Comparison of ENCODE assay signal across 18 cellular contexts in genomic region chr18:13386891-13387801, GRCh38.
DNase-seq lines count a peak whose midpoint lies in the region; ATAC-seq and TF ChIP-seq lines count a peak whose summit lies in the region.
"Had no signal": no experiment of that assay in that cellular context is flagged by ENCODE, and none has a peak within 500 bp of the region (broad histone marks: within the 10 kb centered on the region; RNA-seq: fewer than 3 reads in every experiment).

No MANE protein-coding gene starts in this region.

- no peaks in the 10 kb centered on the region for H3K9me3 ChIP-seq in neuronal stem cell (replicated peaks in 1 of 2; ENCODE audit: control insufficient read depth in 2 of 2, insufficient read depth in 1 of 2, low read depth in 1 of 2, low read length in 2 of 2)
- no peaks in the 10 kb centered on the region for H3K9me3 ChIP-seq in upper lobe of left lung
- H3K9me3 ChIP-seq in SJCRH30 (replicated peaks): no peaks in the 10 kb centered on the region
- H3K9me3 ChIP-seq: A549, Peyer's patch had no signal

- WGBS in neuronal stem cell (ENCODE audit: extremely low coverage in 2 of 2, insufficient read length in 2 of 2, insufficient replicate concordance in 1 of 2), 2 donors: no CpG with 5 or more reads among the region's 40 CpGs
- WGBS in upper lobe of left lung, 2 donors: 94 to 98% methylated on average over 13 to 38 of the region's 40 CpGs

- no peak overlapping the region for H2BK5ac ChIP-seq in neuronal stem cell (ENCODE audit: low read length)

- H4K8ac ChIP-seq in neuronal stem cell (ENCODE audit: low read depth, low read length): no peak overlapping the region

- H3K14ac ChIP-seq in neuronal stem cell (ENCODE audit: low read length): no peak overlapping the region

- H2AFZ ChIP-seq in neuronal stem cell (ENCODE audit: low read length): no peak overlapping the region

- H4K91ac ChIP-seq in neuronal stem cell (ENCODE audit: low read depth, low read length, poor library complexity): no peak overlapping the region

- peak overlapping the region; percentile 23 for H2AK5ac ChIP-seq in neuronal stem cell (ENCODE audit: low read depth, low read length)

- H3K4me2 ChIP-seq in neuronal stem cell (ENCODE audit: insufficient read depth, low read length, poor library complexity, severe bottlenecking): no peak overlapping the region
- H3K4me2 ChIP-seq: A549 had no signal

- H2BK15ac ChIP-seq in neuronal stem cell (ENCODE audit: low read length): no peak overlapping the region

- H3K27ac ChIP-seq in coronary artery: peak overlapping the region in 1 of 2 donors; percentile 73
- no peak overlapping the region for H3K27ac ChIP-seq in neuronal stem cell (replicated peaks; ENCODE audit: low read length)
- H3K27ac ChIP-seq in upper lobe of left lung: no peak overlapping the region
- no peak overlapping the region for H3K27ac ChIP-seq in SJCRH30
- H3K27ac ChIP-seq: A549, GM23248, Peyer's patch had no signal

- H3K79me1 ChIP-seq in neuronal stem cell (ENCODE audit: low read depth, low read length): no peaks in the 10 kb centered on the region

- peaks cover 4 to 7% of the 10 kb centered on the region in 2 donors for H3K4me1 ChIP-seq in neuronal stem cell (ENCODE audit: control insufficient read depth in 2 of 2, insufficient read depth in 1 of 2, low read depth in 1 of 2, low read length in 2 of 2)
- peaks cover 10 to 14% (median 13%) of the 10 kb centered on the region in 4 donors for H3K4me1 ChIP-seq in upper lobe of left lung
- H3K4me1 ChIP-seq in SJCRH30: no peaks in the 10 kb centered on the region
- H3K4me1 ChIP-seq: A549 had no signal

- DNase-seq in Right ventricle myocardium inferior (ENCODE audit: missing footprints): peak; percentile 39
- no peak for DNase-seq in left ventricle myocardium superior
- DNase-seq in coronary artery (ENCODE audit: low spot score): peak; percentile 72
- no peak for DNase-seq in neuronal stem cell (ENCODE audit: low spot score)
- DNase-seq in upper lobe of left lung: peak; percentile 12 to 84
- DNase-seq in NCI-H748 treated with DMSO at 0.1 percent for 48 hours (lab: John Stamatoyannopoulos, UW): no peak
- no peak for DNase-seq in SJCRH30
- DNase-seq: Calu3, DMS79 treated with DMSO at 0.1 percent for 48 hours, GF-D8, IMR-90, NCI-H1417, NCI-H1930, NCI-H2171 treated with DMSO at 0.1 percent for 48 hours, NCI-H82, Peyer's patch had no signal

- TF ChIP-seq POLR2A in upper lobe of left lung (IDR thresholded peaks at IDR 0.05): no peak

- H3K23ac ChIP-seq in neuronal stem cell (ENCODE audit: low read depth, low read length, poor library complexity): peak overlapping the region; percentile 26

- no peak overlapping the region for H3K9ac ChIP-seq in neuronal stem cell (ENCODE audit: low read depth, low read length, poor library complexity)

- intact Hi-C loops in Right ventricle myocardium inferior (cut with DNase I) (no loop called here), left ventricle myocardium superior (cut with micrococcal nuclease) (no loop called here)

- no peak overlapping the region for H2BK12ac ChIP-seq in neuronal stem cell (ENCODE audit: low read length)

- no peak for ATAC-seq in Right ventricle myocardium inferior
- no peak for ATAC-seq in left ventricle myocardium superior
- no peak for ATAC-seq in upper lobe of left lung (ENCODE audit: low FRiP score in 2 of 2)
- ATAC-seq: A549 had no signal

- no peak overlapping the region for H2BK120ac ChIP-seq in neuronal stem cell (ENCODE audit: low read depth, low read length)

- H3K36me3 ChIP-seq in neuronal stem cell (replicated peaks in 1 of 2; ENCODE audit: control insufficient read depth in 2 of 2, insufficient read depth in 2 of 2, low read length in 2 of 2): no peaks in the 10 kb centered on the region
- no peaks in the 10 kb centered on the region for H3K36me3 ChIP-seq in upper lobe of left lung
- no peaks in the 10 kb centered on the region for H3K36me3 ChIP-seq in SJCRH30

- H3K27me3 ChIP-seq in neuronal stem cell (ENCODE audit: control insufficient read depth in 3 of 3, insufficient read depth in 3 of 3, low read depth in 1 of 3, low read length in 3 of 3) (no peaks in the 10 kb centered on the region), upper lobe of left lung (no peaks in the 10 kb centered on the region), SJCRH30 (no peaks in the 10 kb centered on the region)
- H3K27me3 ChIP-seq: Peyer's patch had no signal

- TF ChIP-seq CTCF in coronary artery (IDR thresholded peaks at IDR 0.05) (no peak), upper lobe of left lung (IDR thresholded peaks at IDR 0.05) (no peak)

- peak overlapping the region; percentile 15 for H3K4ac ChIP-seq in neuronal stem cell (ENCODE audit: low read length)

- TF ChIP-seq EP300 in upper lobe of left lung (IDR thresholded peaks at IDR 0.05): no peak

- H3K4me3 ChIP-seq in coronary artery: no peak overlapping the region
- no peak overlapping the region for H3K4me3 ChIP-seq in neuronal stem cell (ENCODE audit: low read length in 2 of 2)
- no peak overlapping the region for H3K4me3 ChIP-seq in upper lobe of left lung
- H3K4me3 ChIP-seq in SJCRH30: no peak overlapping the region
- H3K4me3 ChIP-seq: A549, Peyer's patch had no signal

- peak overlapping the region; percentile 41 for H3K18ac ChIP-seq in neuronal stem cell (ENCODE audit: low read length)

Comparison
In these comparisons a context has a peak if more than half of its experiments do, and no peak if none do; other contexts are left out.
1. DNase-seq: peak in Right ventricle myocardium inferior (single experiment), coronary artery (single experiment) and upper lobe of left lung (2 of 2); none in left ventricle myocardium superior (single experiment), neuronal stem cell (single experiment), NCI-H748 treated with DMSO at 0.1 percent for 48 hours (single experiment) and SJCRH30 (0 of 2).